In genomic region chr9:18352716-18353115, GRCh38 we compare ENCODE assay signal across 19 cellular contexts.
DNase-seq lines count a peak whose midpoint lies in the region; ATAC-seq, FAIRE-seq and TF ChIP-seq lines count a peak whose summit lies in the region.
"Had no signal": no experiment of that assay in that cellular context is flagged by ENCODE, and none has a peak within 500 bp of the region (broad histone marks: within the 10 kb centered on the region; RNA-seq: fewer than 3 reads in every experiment).

No MANE protein-coding gene starts in this region.

- no peak overlapping the region for H3K4me3 Mint-ChIP-seq in stimulated activated naive CD8-positive, alpha-beta T cell treated with anti-CD3 and anti-CD28 coated beads, Interleukin-15, amount 100 ng/mL, for 72 hours
- H3K4me3 Mint-ChIP-seq: CD4-positive, alpha-beta T cell; H9 had no signal

- H3K27me3 ChIP-seq in osteoblast (ENCODE audit: insufficient read depth, low read length), result no peaks in the 10 kb centered on the region

- H4K20me1 ChIP-seq in osteoblast (ENCODE audit: insufficient read depth, low read length), result no peaks in the 10 kb centered on the region

- no peak overlapping the region for H3K4me2 ChIP-seq in osteoblast (ENCODE audit: insufficient read depth, low read length)

- no peak for TF ChIP-seq POLR2A in lower leg skin (IDR thresholded peaks at IDR 0.05)

- H3K4me3 ChIP-seq in osteoblast (ENCODE audit: insufficient read depth, low read length) (no peak overlapping the region), lower leg skin (ENCODE audit: low read depth, poor library complexity, severe bottlenecking) (no peak overlapping the region)
- H3K4me3 ChIP-seq: K562 had no signal

- H3K79me2 ChIP-seq in osteoblast (ENCODE audit: insufficient read depth, low read length), result no peaks in the 10 kb centered on the region

- no peak for ATAC-seq in stimulated activated naive CD8-positive, alpha-beta T cell treated with anti-CD3 and anti-CD28 coated beads, Interleukin-15, amount 100 ng/mL, for 72 hours
- no peak for ATAC-seq in HG02588 (IDR thresholded peaks at IDR 0.05; ENCODE audit: unreplicated experiment)
- ATAC-seq: K562 had no signal

- H3K9me3 Mint-ChIP-seq in stimulated activated naive CD8-positive, alpha-beta T cell treated with anti-CD3 and anti-CD28 coated beads, Interleukin-15, amount 100 ng/mL, for 72 hours, result no peaks in the 10 kb centered on the region
- H3K9me3 Mint-ChIP-seq: CD4-positive, alpha-beta T cell; H9 had no signal

- intact Hi-C loops in lower leg skin (cut with DNase I; ENCODE audit: low total_unique reads), result no loop called here

- no peaks in the 10 kb centered on the region for H3K27me3 Mint-ChIP-seq in stimulated activated naive CD8-positive, alpha-beta T cell treated with anti-CD3 and anti-CD28 coated beads, Interleukin-15, amount 100 ng/mL, for 72 hours
- H3K27me3 Mint-ChIP-seq: CD4-positive, alpha-beta T cell had no signal

- H3K4me1 Mint-ChIP-seq in stimulated activated naive CD8-positive, alpha-beta T cell treated with anti-CD3 and anti-CD28 coated beads, Interleukin-15, amount 100 ng/mL, for 72 hours, result no peaks in the 10 kb centered on the region

- H3K36me3 ChIP-seq in osteoblast (ENCODE audit: insufficient read depth, low read length), result no peaks in the 10 kb centered on the region

- no peak overlapping the region for H3K27ac Mint-ChIP-seq in stimulated activated naive CD8-positive, alpha-beta T cell treated with anti-CD3 and anti-CD28 coated beads, Interleukin-15, amount 100 ng/mL, for 72 hours
- H3K27ac Mint-ChIP-seq: CD4-positive, alpha-beta T cell; H9 had no signal

- no peak overlapping the region for H3K27ac ChIP-seq in osteoblast (ENCODE audit: low read depth, low read length)
- H3K27ac ChIP-seq: C4-2B had no signal

- H3K9me3 ChIP-seq in osteoblast (ENCODE audit: low read depth, low read length), result no peaks in the 10 kb centered on the region
- H3K9me3 ChIP-seq: Caco-2 had no signal

- peaks cover 4% of the 10 kb centered on the region for H3K4me1 ChIP-seq in osteoblast (ENCODE audit: insufficient read depth, low read length)
- H3K4me1 ChIP-seq: Caco-2 had no signal

- 90 to 91% methylated on average over 3 of the region's 3 CpGs for WGBS in lower leg skin, 2 donors

- DNase-seq in RCC 7860 (ENCODE audit: low spot score) (no peak), kidney tubule cell (ENCODE audit: low spot score) (peak; percentile 61), osteoblast (ENCODE audit: insufficient read length, low spot score, missing footprints) (peak; percentile 43), lower leg skin (ENCODE audit: low spot score in 2 of 2) (no peak)
- no peak for DNase-seq in stimulated activated naive CD8-positive, alpha-beta T cell treated with anti-CD3 and anti-CD28 coated beads, Interleukin-15, amount 100 ng/mL, for 72 hours
- DNase-seq: AML-193; Caco-2; CD4-positive, alpha-beta T cell; H9; IMR-90 had no signal

- peak; percentile 66 for FAIRE-seq in RCC 7860 (lab: Jason Lieb, UNC)
- FAIRE-seq: D721Med, G401.6, GM12892, GM18507, H1, HTR-8/SVneo, K562 had no signal

- H2AFZ ChIP-seq in osteoblast (ENCODE audit: low read length), result no peak overlapping the region

- TF ChIP-seq CTCF in osteoblast (IDR thresholded peaks at IDR 0.05; ENCODE audit: extremely low read depth, low read depth, low read length) (no peak), lower leg skin (IDR thresholded peaks at IDR 0.05) (no peak)

Comparison
In these comparisons a context has a peak if more than half of its experiments do, and no peak if none do; other contexts are left out.
1. DNase-seq: peak in kidney tubule cell (single experiment) and osteoblast (single experiment); none in RCC 7860 (single experiment), stimulated activated naive CD8-positive, alpha-beta T cell treated with anti-CD3 and anti-CD28 coated beads, Interleukin-15, amount 100 ng/mL, for 72 hours (0 of 2) and lower leg skin (0 of 2).